Comparison of ENCODE assay signal across 14 cellular contexts in the genomic region with DNA sequence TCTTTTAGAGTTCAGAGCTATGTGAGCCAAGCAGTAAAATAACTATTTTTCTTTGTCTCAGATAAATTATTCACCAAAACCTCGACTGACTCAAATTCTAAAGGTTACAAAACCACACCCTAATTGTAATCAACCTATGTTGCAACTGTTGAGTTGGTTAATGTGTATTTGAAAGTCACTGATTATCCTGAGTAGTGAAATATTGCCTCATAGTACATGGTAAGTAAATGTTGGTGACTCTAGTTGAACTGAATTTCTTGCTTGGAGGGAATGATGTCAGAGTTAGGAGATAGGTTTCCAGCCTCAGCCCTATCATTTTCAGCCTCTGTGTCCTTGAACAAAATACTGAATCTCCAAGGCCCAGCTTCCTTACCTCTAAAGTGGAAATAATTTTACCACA. TPM values are rescaled to one million over a fixed set of nuclear protein-coding genes. Genes with fewer than 3 reads are reported as not detected.
DNase-seq lines count a peak whose midpoint lies in the region; ATAC-seq and TF ChIP-seq lines count a peak whose summit lies in the region.
"Had no signal": no experiment of that assay in that cellular context is flagged by ENCODE, and none has a peak within 500 bp of the region (broad histone marks: within the 10 kb centered on the region; RNA-seq: fewer than 3 reads in every experiment).

No MANE protein-coding gene starts in this region.

- ATAC-seq in GM21423 (IDR thresholded peaks at IDR 0.05; ENCODE audit: unreplicated experiment) (peak; percentile 82), HG03460 (IDR thresholded peaks at IDR 0.05; ENCODE audit: unreplicated experiment) (peak; percentile 75), esophagus mucosa (peak; percentile 84)
- ATAC-seq: stimulated activated naive B cell treated with anti-CD40 and anti-IgM and Interleukin-4, amounts not matched to agents 10 μg/mL and 1 μg/mL and 100 μg/mL, for 72 hours had no signal

- peak overlapping the region in 4 of 5 donors; percentile 65 to 82 (median 73) for H3K27ac ChIP-seq in stomach
- no peak overlapping the region for H3K27ac ChIP-seq in endodermal cell (ENCODE audit: low read depth, low read length)
- no peak overlapping the region for H3K27ac ChIP-seq in neuronal stem cell (replicated peaks; ENCODE audit: low read length)

- no peak overlapping the region for H4K91ac ChIP-seq in neuronal stem cell (ENCODE audit: low read depth, low read length, poor library complexity)

- no peaks in the 10 kb centered on the region for H3K79me1 ChIP-seq in neuronal stem cell (ENCODE audit: low read depth, low read length)

- no peaks in the 10 kb centered on the region for H3K27me3 ChIP-seq in stomach
- no peaks in the 10 kb centered on the region for H3K27me3 ChIP-seq in endodermal cell (ENCODE audit: control insufficient read depth, insufficient read depth, low read length, poor library complexity, severe bottlenecking)
- no peaks in the 10 kb centered on the region for H3K27me3 ChIP-seq in neuronal stem cell (ENCODE audit: control insufficient read depth in 3 of 3, insufficient read depth in 3 of 3, low read depth in 1 of 3, low read length in 3 of 3)

- H3K27ac Mint-ChIP-seq in endodermal cell: no peak overlapping the region
- H3K27ac Mint-ChIP-seq: stimulated activated naive B cell treated with anti-CD40 and anti-IgM and Interleukin-4, amounts not matched to agents 10 μg/mL and 1 μg/mL and 100 μg/mL, for 72 hours; T-helper 1 cell treated with Interleukin-12 subunit alpha and Interleukin-12 subunit beta and Interleukin-4 antibody, amounts not matched to agents 30 μg/mL and 1 μg/mL, for 36 hours had no signal

- H3K4me3 Mint-ChIP-seq in endodermal cell: no peak overlapping the region
- H3K4me3 Mint-ChIP-seq: stimulated activated naive B cell treated with anti-CD40 and anti-IgM and Interleukin-4, amounts not matched to agents 10 μg/mL and 1 μg/mL and 100 μg/mL, for 72 hours; T-helper 1 cell treated with Interleukin-12 subunit alpha and Interleukin-12 subunit beta and Interleukin-4 antibody, amounts not matched to agents 30 μg/mL and 1 μg/mL, for 36 hours had no signal

- peaks cover 6% of the 10 kb centered on the region for H3K9me3 Mint-ChIP-seq in endodermal cell

- H3K4me3 ChIP-seq in stomach: no peak overlapping the region
- no peak overlapping the region for H3K4me3 ChIP-seq in endodermal cell (ENCODE audit: low read length)
- H3K4me3 ChIP-seq in neuronal stem cell (ENCODE audit: low read length in 2 of 2): no peak overlapping the region

- H2AFZ ChIP-seq in neuronal stem cell (ENCODE audit: low read length): no peak overlapping the region

- H3K36me3 Mint-ChIP-seq in endodermal cell (ENCODE audit: low read depth): no peaks in the 10 kb centered on the region
- H3K36me3 Mint-ChIP-seq: stimulated activated naive B cell treated with anti-CD40 and anti-IgM and Interleukin-4, amounts not matched to agents 10 μg/mL and 1 μg/mL and 100 μg/mL, for 72 hours had no signal

- H3K36me3 ChIP-seq in stomach (no peaks in the 10 kb centered on the region), endodermal cell (ENCODE audit: control insufficient read depth, insufficient read depth, low read length) (no peaks in the 10 kb centered on the region), neuronal stem cell (replicated peaks in 1 of 2; ENCODE audit: control insufficient read depth in 2 of 2, insufficient read depth in 2 of 2, low read length in 2 of 2) (no peaks in the 10 kb centered on the region)

- H2AK5ac ChIP-seq in neuronal stem cell (ENCODE audit: low read depth, low read length): no peak overlapping the region

- H2BK12ac ChIP-seq in neuronal stem cell (ENCODE audit: low read length): no peak overlapping the region

- no peak overlapping the region for H3K14ac ChIP-seq in neuronal stem cell (ENCODE audit: low read length)

- peaks cover 0 to 9% (median 0%) of the 10 kb centered on the region in 4 donors for H3K4me1 ChIP-seq in stomach
- H3K4me1 ChIP-seq in endodermal cell (ENCODE audit: control insufficient read depth, insufficient read depth, low read length): no peaks in the 10 kb centered on the region
- H3K4me1 ChIP-seq in neuronal stem cell (ENCODE audit: control insufficient read depth in 2 of 2, insufficient read depth in 1 of 2, low read depth in 1 of 2, low read length in 2 of 2): peaks cover 0 to 2% of the 10 kb centered on the region in 2 donors

- H3K9ac ChIP-seq in endodermal cell (ENCODE audit: extremely low read depth, low read length, poor library complexity, severe bottlenecking) (no peak overlapping the region), neuronal stem cell (ENCODE audit: low read depth, low read length, poor library complexity) (no peak overlapping the region)

- H2BK120ac ChIP-seq in neuronal stem cell (ENCODE audit: low read depth, low read length): no peak overlapping the region

- H3K4me2 ChIP-seq in neuronal stem cell (ENCODE audit: insufficient read depth, low read length, poor library complexity, severe bottlenecking): no peak overlapping the region

- H3K4ac ChIP-seq in neuronal stem cell (ENCODE audit: low read length): no peak overlapping the region

- H3K23ac ChIP-seq in neuronal stem cell (ENCODE audit: low read depth, low read length, poor library complexity): no peak overlapping the region

- H2BK15ac ChIP-seq in neuronal stem cell (ENCODE audit: low read length): no peak overlapping the region

- H2BK5ac ChIP-seq in neuronal stem cell (ENCODE audit: low read length): no peak overlapping the region

- intact Hi-C loops in stomach (cut with DNase I; ENCODE audit: low total_unique reads): no loop called here

- peaks cover 0 to 6% (median 2%) of the 10 kb centered on the region in 4 donors for H3K9me3 ChIP-seq in stomach
- H3K9me3 ChIP-seq in endodermal cell (ENCODE audit: control insufficient read depth, low read length): peaks cover 6% of the 10 kb centered on the region
- no peaks in the 10 kb centered on the region for H3K9me3 ChIP-seq in neuronal stem cell (replicated peaks in 1 of 2; ENCODE audit: control insufficient read depth in 2 of 2, insufficient read depth in 1 of 2, low read depth in 1 of 2, low read length in 2 of 2)

- no peak overlapping the region for H3K18ac ChIP-seq in neuronal stem cell (ENCODE audit: low read length)

- WGBS in stomach, 5 donors: 9 to 26% (median 17%) methylated on average over 1 of the region's 1 CpG
- no CpG with 5 or more reads among the region's 1 CpG for WGBS in endodermal cell (ENCODE audit: insufficient coverage in 1 of 2, insufficient read length in 1 of 2), 2 experiments
- no CpG with 5 or more reads among the region's 1 CpG for WGBS in neuronal stem cell (ENCODE audit: extremely low coverage in 2 of 2, insufficient read length in 2 of 2, insufficient replicate concordance in 1 of 2), 2 donors

- no peak for TF ChIP-seq POLR2A in stomach (IDR thresholded peaks at IDR 0.05)

- TF ChIP-seq EP300 in stomach (IDR thresholded peaks at IDR 0.05): no peak

- peaks cover 15% of the 10 kb centered on the region for H3K4me1 Mint-ChIP-seq in endodermal cell
- H3K4me1 Mint-ChIP-seq: stimulated activated naive B cell treated with anti-CD40 and anti-IgM and Interleukin-4, amounts not matched to agents 10 μg/mL and 1 μg/mL and 100 μg/mL, for 72 hours had no signal

- DNase-seq in stomach (no peak), endodermal cell (no peak), neuronal stem cell (ENCODE audit: low spot score) (no peak)
- DNase-seq in stimulated activated CD4-positive, alpha-beta T cell treated with anti-CD3 and anti-CD28 coated beads, Interleukin-4, amount 100 ng/mL, for 24 hours: no peak
- DNase-seq: activated CD4-positive, alpha-beta T cell treated with anti-CD3 and anti-CD28 coated beads, Interleukin-2, amount 50 U/mL, for 4 hours; activated naive CD4-positive, alpha-beta T cell treated with anti-CD3 and anti-CD28 coated beads, Interleukin-2, amount 50 U/mL, for 16 hours; midbrain; stimulated activated CD4-positive, alpha-beta T cell treated with anti-CD3 and anti-CD28 coated beads, Interleukin-1b, Interleukin-23, amount 100 ng/mL, for 48 hours; stimulated activated naive B cell treated with anti-CD40 and anti-IgM and Interleukin-4, amounts not matched to agents 10 μg/mL and 1 μg/mL and 100 μg/mL, for 72 hours had no signal

- no peaks in the 10 kb centered on the region for H3K27me3 Mint-ChIP-seq in endodermal cell (ENCODE audit: insufficient read depth)

- TF ChIP-seq CTCF in stomach (IDR thresholded peaks at IDR 0.05) (no peak), endodermal cell (conservative IDR thresholded peaks at IDR 0.05) (no peak)

- H4K8ac ChIP-seq in neuronal stem cell (ENCODE audit: low read depth, low read length): no peak overlapping the region

RNA-seq across cellular contexts. Expression of a gene that starts 3.0 kb away (rescaled TPM):
- total RNA-seq in esophagus mucosa (27.2 TPM), stomach (10 to 100 TPM in 4 of 5 donors, 1 to 10 TPM in 1; 5.5 to 66.8 (median 25.9) TPM), endodermal cell (not detected)
- 10 to 100 TPM in 1 of 3 donors, 1 to 10 TPM in 2; 3.6 to 12.7 (median 9.1) TPM for polyA plus RNA-seq in stomach
- not detected for polyA plus RNA-seq in endodermal cell (2013, experiment 1 of 2)
- polyA plus RNA-seq in endodermal cell (2013, experiment 2 of 2): not detected
- 0.03 TPM for polyA plus RNA-seq in neuronal stem cell (2013, experiment 1 of 2)
- 0.01 TPM for polyA plus RNA-seq in neuronal stem cell (2013, experiment 2 of 2)
- total RNA-seq: posterior vena cava had no signal

Comparison
In these comparisons a context has a peak if more than half of its experiments do, and no peak if none do; other contexts are left out.
1. H3K27ac ChIP-seq: peak in stomach (4 of 5); none in endodermal cell (single experiment) and neuronal stem cell (single experiment).
2. RNA of a gene that starts 3.0 kb away (total RNA-seq): 27.2 TPM in esophagus mucosa (single experiment) and 5.5 to 66.8 TPM in stomach; not detected in endodermal cell; every median in the first group is over 4 times any median in the second.
3. Peak in every context shown above with its lines, with median percentiles within 50 percentile points of each other: ATAC-seq.